Comparison of ENCODE assay signal across 30 cellular contexts in the genomic region with DNA sequence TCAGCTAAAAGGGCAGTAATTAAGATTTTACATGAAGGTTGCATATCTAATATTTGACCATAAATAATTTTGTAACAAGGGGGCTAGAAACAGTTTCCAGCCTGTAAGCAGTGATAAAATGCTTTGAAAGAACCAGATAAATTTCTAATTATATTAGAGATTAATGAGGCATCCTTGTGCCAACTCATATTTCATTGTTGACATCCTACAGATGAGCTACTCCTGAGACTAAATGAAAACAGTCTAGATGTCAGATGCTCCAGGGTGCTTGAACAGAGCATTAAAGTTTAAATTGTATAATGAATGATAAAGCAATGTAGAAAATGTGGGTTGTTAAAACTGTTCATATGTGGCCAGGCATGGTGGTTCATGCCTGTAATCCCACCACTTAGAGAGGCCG. TPM values are rescaled to one million over a fixed set of nuclear protein-coding genes. Genes with fewer than 3 reads are reported as not detected.
DNase-seq lines count a peak whose midpoint lies in the region; ATAC-seq, FAIRE-seq and TF ChIP-seq lines count a peak whose summit lies in the region.
"Had no signal": no experiment of that assay in that cellular context is flagged by ENCODE, and none has a peak within 500 bp of the region (broad histone marks: within the 10 kb centered on the region; RNA-seq: fewer than 3 reads in every experiment).

No MANE protein-coding gene starts in this region.

- DNase-seq in SK-N-SH (peak; percentile 31), kidney (no peak), aorta (no peak)
- DNase-seq: 8988T; ACHN; AML-193; BE2C; C1 segment of cervical spinal cord; Caco-2; Calu3; CD4-positive, alpha-beta memory T cell; CD4-positive, alpha-beta T cell; CD4-positive, CD25-positive, alpha-beta regulatory T cell; CD8-positive, alpha-beta memory T cell; CD8-positive, alpha-beta T cell; COR-L47; DMS 273 treated with DMSO at 0.1 percent for 48 hours; DMS153; DMS79; DMS79 treated with DMSO at 0.1 percent for 48 hours; DND-41; EL had no signal

- peaks cover 0 to 11% of the 10 kb centered on the region in 2 experiments; a peak in 1 of 4 replicates for H3K4me1 ChIP-seq in SK-N-SH (ENCODE audit: control insufficient read depth in 1 of 2, insufficient read depth in 2 of 2, low read depth in 1 of 2, low read length in 1 of 2)
- H3K4me1 ChIP-seq in kidney (ENCODE audit: control insufficient read depth in 1 of 2, insufficient read depth in 1 of 2, low read depth in 1 of 2, low read length in 2 of 2), result peaks cover 4 to 5% of the 10 kb centered on the region in 2 donors
- H3K4me1 ChIP-seq in aorta (ENCODE audit: control insufficient read depth in 1 of 2, insufficient read depth in 2 of 2, low read length in 2 of 2), result no peaks in the 10 kb centered on the region

- H4K20me1 ChIP-seq in SK-N-SH (ENCODE audit: insufficient read depth), result no peaks in the 10 kb centered on the region
- H4K20me1 ChIP-seq: BLaER1; BLaER1 treated with 17β-estradiol and CSF1 and Interleukin-3, amounts not matched to agents 10 nM and 100 nM had no signal

- POLR2A ChIA-PET in SK-N-SH (lab: Yijun Ruan, JAX), result no interaction called here

- no peak overlapping the region for H3K4me2 ChIP-seq in SK-N-SH
- H3K4me2 ChIP-seq: A549; BLaER1; BLaER1 treated with 17β-estradiol and CSF1 and Interleukin-3, amounts not matched to agents 10 nM and 100 nM had no signal

- H3K9me3 ChIP-seq in SK-N-SH (no peaks in the 10 kb centered on the region), kidney (ENCODE audit: control insufficient read depth in 1 of 2, low read length in 2 of 2) (no peaks in the 10 kb centered on the region), aorta (ENCODE audit: control insufficient read depth, low read length) (no peaks in the 10 kb centered on the region)
- H3K9me3 ChIP-seq: A549; BE2C; BLaER1; BLaER1 treated with 17β-estradiol and CSF1 and Interleukin-3, amounts not matched to agents 10 nM and 100 nM; Caco-2 had no signal

- H3K27ac ChIP-seq in SK-N-SH (ENCODE audit: low read depth in 2 of 2, low read length in 1 of 2) (no peak overlapping the region), kidney (ENCODE audit: low read depth in 2 of 2, low read length in 2 of 2) (no peak overlapping the region), aorta (ENCODE audit: low read depth in 1 of 2, low read length in 2 of 2) (no peak overlapping the region)
- H3K27ac ChIP-seq: 22Rv1; A549; BLaER1; BLaER1 treated with 17β-estradiol and CSF1 and Interleukin-3, amounts not matched to agents 10 nM and 100 nM; C4-2B had no signal

- TF ChIP-seq CTCF in SK-N-SH (IDR thresholded peaks at IDR 0.05) (no peak), kidney (IDR thresholded peaks at IDR 0.05; ENCODE audit: borderline replicate concordance, extremely low read depth, insufficient read depth) (no peak)

- H3K4me3 ChIP-seq in SK-N-SH (ENCODE audit: low read depth in 2 of 2, low read length in 1 of 2) (no peak overlapping the region), kidney (ENCODE audit: low read length in 2 of 2) (no peak overlapping the region), aorta (ENCODE audit: low read length in 2 of 2) (no peak overlapping the region)
- H3K4me3 ChIP-seq: A549; BLaER1; BLaER1 treated with 17β-estradiol and CSF1 and Interleukin-3, amounts not matched to agents 10 nM and 100 nM had no signal

- no peak for TF ChIP-seq RAD21 in SK-N-SH (IDR thresholded peaks at IDR 0.05; ENCODE audit: low read length)

- peaks cover 0 to 3% of the 10 kb centered on the region in 2 experiments for H3K36me3 ChIP-seq in SK-N-SH (replicated peaks in 1 of 2; ENCODE audit: control insufficient read depth in 1 of 2, insufficient read depth in 2 of 2, low read length in 1 of 2)
- peaks cover 2 to 8% of the 10 kb centered on the region in 2 donors for H3K36me3 ChIP-seq in kidney (ENCODE audit: control insufficient read depth in 1 of 2, insufficient read depth in 2 of 2, low read length in 2 of 2)
- no peaks in the 10 kb centered on the region for H3K36me3 ChIP-seq in aorta (ENCODE audit: control insufficient read depth in 1 of 2, insufficient read depth in 2 of 2, low read length in 1 of 2)
- H3K36me3 ChIP-seq: BE2C, BLaER1 had no signal

- FAIRE-seq in kidney (lab: Jason Lieb, UNC), result no peak
- FAIRE-seq: A204.1, A549, D721Med had no signal

- H3K9me2 ChIP-seq in SK-N-SH, result no peaks in the 10 kb centered on the region

- H3F3A ChIP-seq in SK-N-SH (replicated peaks; ENCODE audit: insufficient read depth), result no peaks in the 10 kb centered on the region

- no peaks in the 10 kb centered on the region for H3K27me3 ChIP-seq in SK-N-SH (ENCODE audit: insufficient read depth)
- H3K27me3 ChIP-seq in aorta (ENCODE audit: control insufficient read depth in 1 of 2, insufficient read depth in 2 of 2, low read length in 1 of 2), result no peaks in the 10 kb centered on the region
- H3K27me3 ChIP-seq: BE2C; BLaER1; BLaER1 treated with 17β-estradiol and CSF1 and Interleukin-3, amounts not matched to agents 10 nM and 100 nM had no signal

- no peaks in the 10 kb centered on the region for H3K79me2 ChIP-seq in SK-N-SH (ENCODE audit: insufficient read depth)

- H3K9ac ChIP-seq in SK-N-SH (no peak overlapping the region), kidney (ENCODE audit: low read length in 2 of 2) (no peak overlapping the region)
- H3K9ac ChIP-seq: BLaER1; BLaER1 treated with 17β-estradiol and CSF1 and Interleukin-3, amounts not matched to agents 10 nM and 100 nM had no signal

- no peak overlapping the region for H2AFZ ChIP-seq in SK-N-SH (ENCODE audit: low read depth)

- ATAC-seq in SK-N-SH treated with all-trans-retinoic acid at 6 μM for 48 hours (no peak), aorta (ENCODE audit: low FRiP score) (no peak)
- ATAC-seq: A549; CD8-positive, alpha-beta T cell had no signal

- WGBS in SK-N-SH (ENCODE audit: low lambda C conversion rate), result 100% methylated on average over 1 of the region's 1 CpG
- 100% methylated on average over 1 of the region's 1 CpG for WGBS in aorta, 2 donors

- CTCF ChIA-PET in SK-N-SH (lab: Yijun Ruan, JAX), result no interaction called here

- TF ChIP-seq EP300 in SK-N-SH (IDR thresholded peaks at IDR 0.05; ENCODE audit: borderline replicate concordance in 1 of 2, low read depth in 1 of 2, low read length in 1 of 2), result peak in 1 of 2 experiments; percentile 75; a peak in 2 of 4 replicates

- intact Hi-C loops in kidney (cut with DNase I), result no loop called here
- intact Hi-C loops in aorta (cut with DNase I), result no loop called here

TF ChIP-seq in SK-N-SH, 30 proteins besides CTCF, POLR2A, EP300 and RAD21:
- TF ChIP-seq RCOR1 (IDR thresholded peaks at IDR 0.05; ENCODE audit: low read length) (peak; percentile 58), GABPA (IDR thresholded peaks at IDR 0.05; ENCODE audit: low read depth) (no peak), CHD2 (IDR thresholded peaks at IDR 0.05; ENCODE audit: low read length, partially characterized antibody) (peak; percentile 38)

TF ChIP-seq in SK-N-SH treated with all-trans-retinoic acid at 6 μM for 48 hours, 23 proteins besides CTCF, POLR2A, EP300 and RAD21 (continues in another document):
- TF ChIP-seq, protein P1, sequence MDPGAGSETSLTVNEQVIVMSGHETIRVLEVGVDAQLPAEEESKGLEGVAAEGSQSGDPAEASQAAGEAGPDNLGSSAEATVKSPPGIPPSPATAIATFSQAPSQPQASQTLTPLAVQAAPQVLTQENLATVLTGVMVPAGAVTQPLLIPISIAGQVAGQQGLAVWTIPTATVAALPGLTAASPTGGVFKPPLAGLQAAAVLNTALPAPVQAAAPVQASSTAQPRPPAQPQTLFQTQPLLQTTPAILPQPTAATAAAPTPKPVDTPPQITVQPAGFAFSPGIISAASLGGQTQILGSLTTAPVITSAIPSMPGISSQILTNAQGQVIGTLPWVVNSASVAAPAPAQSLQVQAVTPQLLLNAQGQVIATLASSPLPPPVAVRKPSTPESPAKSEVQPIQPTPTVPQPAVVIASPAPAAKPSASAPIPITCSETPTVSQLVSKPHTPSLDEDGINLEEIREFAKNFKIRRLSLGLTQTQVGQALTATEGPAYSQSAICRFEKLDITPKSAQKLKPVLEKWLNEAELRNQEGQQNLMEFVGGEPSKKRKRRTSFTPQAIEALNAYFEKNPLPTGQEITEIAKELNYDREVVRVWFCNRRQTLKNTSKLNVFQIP (CRISPR knock-in tag; IDR thresholded peaks at IDR 0.05; ENCODE audit: borderline replicate concordance, low read depth), result no peak
- TF ChIP-seq BACH2 (CRISPR knock-in tag; IDR thresholded peaks at IDR 0.05; ENCODE audit: borderline replicate concordance) (no peak), ISL1 (CRISPR knock-in tag; IDR thresholded peaks at IDR 0.05) (no peak), RARB (CRISPR knock-in tag; IDR thresholded peaks at IDR 0.05) (no peak), ZNF565 (CRISPR knock-in tag; conservative IDR thresholded peaks at IDR 0.05; ENCODE audit: low read depth) (no peak)
- TF ChIP-seq, protein P2, sequence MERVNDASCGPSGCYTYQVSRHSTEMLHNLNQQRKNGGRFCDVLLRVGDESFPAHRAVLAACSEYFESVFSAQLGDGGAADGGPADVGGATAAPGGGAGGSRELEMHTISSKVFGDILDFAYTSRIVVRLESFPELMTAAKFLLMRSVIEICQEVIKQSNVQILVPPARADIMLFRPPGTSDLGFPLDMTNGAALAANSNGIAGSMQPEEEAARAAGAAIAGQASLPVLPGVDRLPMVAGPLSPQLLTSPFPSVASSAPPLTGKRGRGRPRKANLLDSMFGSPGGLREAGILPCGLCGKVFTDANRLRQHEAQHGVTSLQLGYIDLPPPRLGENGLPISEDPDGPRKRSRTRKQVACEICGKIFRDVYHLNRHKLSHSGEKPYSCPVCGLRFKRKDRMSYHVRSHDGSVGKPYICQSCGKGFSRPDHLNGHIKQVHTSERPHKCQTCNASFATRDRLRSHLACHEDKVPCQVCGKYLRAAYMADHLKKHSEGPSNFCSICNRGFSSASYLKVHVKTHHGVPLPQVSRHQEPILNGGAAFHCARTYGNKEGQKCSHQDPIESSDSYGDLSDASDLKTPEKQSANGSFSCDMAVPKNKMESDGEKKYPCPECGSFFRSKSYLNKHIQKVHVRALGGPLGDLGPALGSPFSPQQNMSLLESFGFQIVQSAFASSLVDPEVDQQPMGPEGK (CRISPR knock-in tag; IDR thresholded peaks at IDR 0.05; ENCODE audit: borderline replicate concordance), result no peak

RNA-seq across cellular contexts. Expression of gene IQCK, which starts 23.3 kb away (rescaled TPM):
- 7.3 and 8.6 TPM in 2 replicates for polyA plus RNA-seq in SK-N-SH (2012; rRNA removed)
- 8.9 and 9.1 TPM in 2 replicates for polyA plus RNA-seq in SK-N-SH (2012; cell fraction: cytosol; rRNA removed)
- polyA plus RNA-seq in SK-N-SH (2012; cell fraction: nucleus; rRNA removed), result 7.5 and 12.0 TPM in 2 replicates
- 38.1 TPM for total RNA-seq in kidney
- polyA plus RNA-seq in kidney (ENCODE audit: insufficient read depth, low read depth, low replicate concordance), result 35.4 TPM
- 1 to 10 TPM; 5.0 to 10.0 TPM for total RNA-seq in aorta
- 1 to 10 TPM; 4.0 to 6.4 TPM for polyA plus RNA-seq in aorta

RNA-seq across cellular contexts. Expression of gene KNOP1, which starts 23.3 kb away (rescaled TPM):
- polyA plus RNA-seq in SK-N-SH (2012; rRNA removed) (10.6 and 13.2 TPM in 2 replicates), kidney (ENCODE audit: insufficient read depth, low read depth, low replicate concordance) (10.2 TPM), aorta (10 to 100 TPM in 1 of 2 donors, 1 to 10 TPM in 1; 6.5 to 12.9 TPM)
- polyA plus RNA-seq in SK-N-SH (2012; cell fraction: cytosol; rRNA removed), result 17.3 and 21.6 TPM in 2 replicates
- 6.1 and 8.4 TPM in 2 replicates for polyA plus RNA-seq in SK-N-SH (2012; cell fraction: nucleus; rRNA removed)
- total RNA-seq in kidney (17.9 TPM), aorta (10 to 100 TPM in 1 of 2 donors, 1 to 10 TPM in 1; 7.6 to 11.6 TPM)
